8 cellular contexts compared by ENCODE assay signal in the genomic region with DNA sequence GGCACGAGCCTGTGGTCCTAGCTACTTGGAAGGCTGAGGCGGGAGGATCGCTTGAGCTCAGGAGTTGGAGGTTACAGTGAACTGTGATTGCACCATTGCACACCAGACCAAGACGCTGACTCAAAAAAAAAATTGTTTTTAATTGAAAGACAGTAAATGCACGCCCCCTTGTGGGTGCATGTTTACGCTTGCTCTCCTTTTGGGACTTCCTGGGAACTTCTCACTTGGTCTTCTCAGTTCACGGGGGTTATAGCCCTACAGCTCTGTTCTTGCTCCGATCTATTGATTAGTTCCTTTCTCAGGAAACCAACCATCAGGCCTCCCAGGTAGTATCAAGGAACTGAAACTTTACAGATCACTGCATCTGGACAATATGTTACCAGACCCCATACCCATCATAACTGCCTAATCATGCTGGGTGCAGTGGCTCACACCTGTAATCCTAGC. TPM values are rescaled to one million over a fixed set of nuclear protein-coding genes. Genes with fewer than 3 reads are reported as not detected.
DNase-seq lines count a peak whose midpoint lies in the region; ATAC-seq and TF ChIP-seq lines count a peak whose summit lies in the region.

No MANE protein-coding gene starts in this region.

- POLR2A ChIA-PET in CD8-positive, alpha-beta memory T cell (lab: Charles Lee), result interaction anchor here (0.8 to 2.0 kb wide), 2 partner anchors 21 to 33 kb away, joined by 4 to 6 read pairs; a partner anchor contains a TSS
- POLR2A ChIA-PET in SK-N-SH (lab: Yijun Ruan, JAX), result interaction anchor here (1.1 kb wide), 1 partner anchor 33 kb away, joined by 4 read pairs; a partner anchor contains a TSS

- peaks cover 0 to under 1% of the 10 kb centered on the region in 2 donors for H3K27me3 Mint-ChIP-seq in CD8-positive, alpha-beta memory T cell

- no peaks in the 10 kb centered on the region for H3K36me3 ChIP-seq in CD8-positive, alpha-beta memory T cell (ENCODE audit: insufficient read depth, low read length)
- H3K36me3 ChIP-seq in SK-N-SH (replicated peaks in 1 of 2; ENCODE audit: control insufficient read depth in 1 of 2, insufficient read depth in 2 of 2, low read length in 1 of 2), result no peaks in the 10 kb centered on the region

- CTCF ChIA-PET in CD8-positive, alpha-beta memory T cell (lab: Charles Lee), result interaction anchor here (0.7 to 7.4 kb wide), 19 partner anchors 10 to 267 kb away, joined by 3 to 168 read pairs (median 4); a partner anchor contains a TSS
- CTCF ChIA-PET in SK-N-SH (lab: Yijun Ruan, JAX), result interaction anchor here (0.6 to 5.9 kb wide), 37 partner anchors 10 to 527 kb away, joined by 3 to 104 read pairs (median 4); a partner anchor contains a TSS

- peaks cover 11% of the 10 kb centered on the region for H3K4me1 ChIP-seq in CD8-positive, alpha-beta memory T cell (ENCODE audit: insufficient read depth, low read length)
- peaks cover 0 to 11% of the 10 kb centered on the region in 2 experiments; a peak in 1 of 4 replicates for H3K4me1 ChIP-seq in SK-N-SH (ENCODE audit: control insufficient read depth in 1 of 2, insufficient read depth in 2 of 2, low read depth in 1 of 2, low read length in 1 of 2)

- no peak overlapping the region for H2AFZ ChIP-seq in SK-N-SH (ENCODE audit: low read depth)

- peak; percentile 59 for ATAC-seq in GM19463 (IDR thresholded peaks at IDR 0.05; ENCODE audit: unreplicated experiment)
- ATAC-seq in Right ventricle myocardium inferior, result peak; percentile 75
- ATAC-seq in sciatic nerve, result peak; percentile 63
- no peak for ATAC-seq in HG03159 (IDR thresholded peaks at IDR 0.05; ENCODE audit: unreplicated experiment)

- peak overlapping the region in 4 of 8 donors; percentile 33 to 74 (median 63) for H3K27ac Mint-ChIP-seq in CD8-positive, alpha-beta memory T cell

- WGBS in SK-N-SH (ENCODE audit: low lambda C conversion rate), result 9% methylated on average over 8 of the region's 8 CpGs

- DNase-seq in CD8-positive, alpha-beta memory T cell, result peak; percentile 72 to 85 (median 73)
- peak; percentile 82 for DNase-seq in LHCN-M2 (ENCODE audit: low read depth)
- DNase-seq in SK-N-SH, result peak; percentile 61
- peak; percentile 21 to 72 (median 51) for DNase-seq in activated naive CD4-positive, alpha-beta T cell (lab: John Stamatoyannopoulos, UW)
- peak; percentile 81 for DNase-seq in Right ventricle myocardium inferior (ENCODE audit: missing footprints)
- DNase-seq in sciatic nerve (ENCODE audit: low spot score), result peak; percentile 86

- peak; percentile 74 for TF ChIP-seq RAD21 in SK-N-SH (IDR thresholded peaks at IDR 0.05; ENCODE audit: low read length)

- TF ChIP-seq CTCF in SK-N-SH (IDR thresholded peaks at IDR 0.05), result peak; percentile 82

- intact Hi-C loops in Right ventricle myocardium inferior (cut with DNase I), result loop anchor here (2.0 kb wide), 2 partner anchors 20 to 86 kb away; no protein-coding TSS in a partner anchor
- intact Hi-C loops in sciatic nerve (cut with DNase I), result no loop called here

- no peaks in the 10 kb centered on the region for H3K9me3 ChIP-seq in CD8-positive, alpha-beta memory T cell (ENCODE audit: low read length)
- H3K9me3 ChIP-seq in SK-N-SH, result no peaks in the 10 kb centered on the region

- no peaks in the 10 kb centered on the region for H3K9me2 ChIP-seq in SK-N-SH

- H3K9ac ChIP-seq in SK-N-SH, result no peak overlapping the region

- no peak overlapping the region for H3K27ac ChIP-seq in CD8-positive, alpha-beta memory T cell (ENCODE audit: low read depth, low read length)
- no peak overlapping the region for H3K27ac ChIP-seq in SK-N-SH (ENCODE audit: low read depth in 2 of 2, low read length in 1 of 2)

- no peaks in the 10 kb centered on the region for H3K27me3 ChIP-seq in CD8-positive, alpha-beta memory T cell (ENCODE audit: insufficient read depth, low read length, poor library complexity, severe bottlenecking)
- no peaks in the 10 kb centered on the region for H3K27me3 ChIP-seq in SK-N-SH (ENCODE audit: insufficient read depth)

- H3K4me3 Mint-ChIP-seq in CD8-positive, alpha-beta memory T cell, result peak overlapping the region in 1 of 7 donors; percentile 32

- H3K36me3 Mint-ChIP-seq in CD8-positive, alpha-beta memory T cell, result no peaks in the 10 kb centered on the region

- peaks cover 9 to 17% (median 14%) of the 10 kb centered on the region in 3 donors for H3K4me1 Mint-ChIP-seq in CD8-positive, alpha-beta memory T cell

- no peak overlapping the region for H3K4me2 ChIP-seq in SK-N-SH

- no peak for TF ChIP-seq EP300 in SK-N-SH (IDR thresholded peaks at IDR 0.05; ENCODE audit: borderline replicate concordance in 1 of 2, low read depth in 1 of 2, low read length in 1 of 2)

- H3F3A ChIP-seq in SK-N-SH (replicated peaks; ENCODE audit: insufficient read depth), result peaks cover 18% of the 10 kb centered on the region

- no peaks in the 10 kb centered on the region for H3K9me3 Mint-ChIP-seq in CD8-positive, alpha-beta memory T cell

- no peak overlapping the region for H3K4me3 ChIP-seq in CD8-positive, alpha-beta memory T cell (ENCODE audit: low read length)
- H3K4me3 ChIP-seq in SK-N-SH (ENCODE audit: low read depth in 2 of 2, low read length in 1 of 2), result no peak overlapping the region; a peak in 1 of 4 replicates

- H4K20me1 ChIP-seq in SK-N-SH (ENCODE audit: insufficient read depth), result no peaks in the 10 kb centered on the region

- no peaks in the 10 kb centered on the region for H3K79me2 ChIP-seq in SK-N-SH (ENCODE audit: insufficient read depth)

TF ChIP-seq in SK-N-SH, 30 proteins besides CTCF, POLR2A, EP300 and RAD21:
- TF ChIP-seq, protein P1, sequence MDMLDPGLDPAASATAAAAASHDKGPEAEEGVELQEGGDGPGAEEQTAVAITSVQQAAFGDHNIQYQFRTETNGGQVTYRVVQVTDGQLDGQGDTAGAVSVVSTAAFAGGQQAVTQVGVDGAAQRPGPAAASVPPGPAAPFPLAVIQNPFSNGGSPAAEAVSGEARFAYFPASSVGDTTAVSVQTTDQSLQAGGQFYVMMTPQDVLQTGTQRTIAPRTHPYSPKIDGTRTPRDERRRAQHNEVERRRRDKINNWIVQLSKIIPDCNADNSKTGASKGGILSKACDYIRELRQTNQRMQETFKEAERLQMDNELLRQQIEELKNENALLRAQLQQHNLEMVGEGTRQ (IDR thresholded peaks at IDR 0.05; ENCODE audit: borderline replicate concordance, low read depth, low read length), result no peak
- peak; percentile 87 for TF ChIP-seq SMC3 (IDR thresholded peaks at IDR 0.05; ENCODE audit: low read depth, low read length)

RNA-seq across cellular contexts. Expression of a gene that starts 14.2 kb away (rescaled TPM):
- 10 to 100 TPM; 23.2 to 27.4 TPM for total RNA-seq in CD8-positive, alpha-beta memory T cell
- polyA plus RNA-seq in CD8-positive, alpha-beta memory T cell, result 6.1 TPM
- total RNA-seq in LHCN-M2 (2014; rRNA removed) (24.3 and 24.4 TPM in 2 replicates), Right ventricle myocardium inferior (68.4 TPM), sciatic nerve (116 TPM)
- polyA plus RNA-seq in LHCN-M2 (2012), result 49.1 TPM
- polyA plus RNA-seq in SK-N-SH (2012; rRNA removed), result 12.1 and 24.7 TPM in 2 replicates
- 16.7 and 23.3 TPM in 2 replicates for polyA plus RNA-seq in SK-N-SH (2012; cell fraction: cytosol; rRNA removed)
- 80.4 and 105 TPM in 2 replicates for polyA plus RNA-seq in SK-N-SH (2012; cell fraction: nucleus; rRNA removed)

RNA-seq across cellular contexts. Expression of a gene that starts 31.1 kb away (rescaled TPM):
- not detected for total RNA-seq in CD8-positive, alpha-beta memory T cell
- not detected for polyA plus RNA-seq in CD8-positive, alpha-beta memory T cell
- total RNA-seq in LHCN-M2 (2014; rRNA removed) (not detected in 2 replicates), Right ventricle myocardium inferior (not detected), sciatic nerve (not detected)
- 0.09 TPM for polyA plus RNA-seq in LHCN-M2 (2012)
- polyA plus RNA-seq in SK-N-SH (2012; rRNA removed), result not detected in 2 replicates
- not detected in 2 replicates for polyA plus RNA-seq in SK-N-SH (2012; cell fraction: cytosol; rRNA removed)
- polyA plus RNA-seq in SK-N-SH (2012; cell fraction: nucleus; rRNA removed), result not detected in 2 replicates

RNA-seq across cellular contexts. Expression of a gene that starts 33.4 kb away (rescaled TPM):
- total RNA-seq in CD8-positive, alpha-beta memory T cell, result 10 to 100 TPM; 49.3 to 57.6 TPM
- 107 TPM for polyA plus RNA-seq in CD8-positive, alpha-beta memory T cell
- total RNA-seq in LHCN-M2 (2014; rRNA removed) (147 and 156 TPM in 2 replicates), Right ventricle myocardium inferior (67.7 TPM), sciatic nerve (46.4 TPM)
- polyA plus RNA-seq in LHCN-M2 (2012), result 196 TPM
- 111 and 135 TPM in 2 replicates for polyA plus RNA-seq in SK-N-SH (2012; rRNA removed)
- polyA plus RNA-seq in SK-N-SH (2012; cell fraction: cytosol; rRNA removed), result 86.6 and 113 TPM in 2 replicates
- 102 and 104 TPM in 2 replicates for polyA plus RNA-seq in SK-N-SH (2012; cell fraction: nucleus; rRNA removed)

RNA-seq across cellular contexts. Expression of a gene that starts 47.9 kb away (rescaled TPM):
- total RNA-seq in CD8-positive, alpha-beta memory T cell, result 10 to 100 TPM; 65.4 to 67.4 TPM
- 66.4 TPM for polyA plus RNA-seq in CD8-positive, alpha-beta memory T cell
- total RNA-seq in LHCN-M2 (2014; rRNA removed) (30.6 and 36.7 TPM in 2 replicates), Right ventricle myocardium inferior (28.2 TPM), sciatic nerve (44.0 TPM)
- polyA plus RNA-seq in LHCN-M2 (2012), result 19.1 TPM
- polyA plus RNA-seq in SK-N-SH (2012; rRNA removed), result 18.8 and 19.6 TPM in 2 replicates
- 20.3 and 22.0 TPM in 2 replicates for polyA plus RNA-seq in SK-N-SH (2012; cell fraction: cytosol; rRNA removed)
- polyA plus RNA-seq in SK-N-SH (2012; cell fraction: nucleus; rRNA removed), result 17.4 and 24.1 TPM in 2 replicates
